Comparison of ENCODE assay signal across 25 cellular contexts in genomic region chr10:73018632-73019031, GRCh38.
DNase-seq lines count a peak whose midpoint lies in the region; ATAC-seq and TF ChIP-seq lines count a peak whose summit lies in the region.
"Had no signal": no experiment of that assay in that cellular context is flagged by ENCODE, and none has a peak within 500 bp of the region (broad histone marks: within the 10 kb centered on the region; RNA-seq: fewer than 3 reads in every experiment).

No MANE protein-coding gene starts in this region.

- peaks cover 10 to 33% (median 31%) of the 10 kb centered on the region in 3 experiments; a peak in 6 of 7 replicates for H3K36me3 Mint-ChIP-seq in H9 (ENCODE audit: insufficient read depth in 1 of 3, low read depth in 3 of 3)
- H3K36me3 Mint-ChIP-seq in activated T-helper 2 cell treated with anti-CD3 and anti-CD28 coated beads, Interferon-gamma antibody, Interleukin-2, Interleukin-4, amounts not matched to agents 10 μg/mL and 5 μg/mL and 100 μg/mL, durations not matched to agents 14 hours and 24 hours and 36 hours (ENCODE audit: low read depth): peaks cover 74% of the 10 kb centered on the region

- no peak overlapping the region for H2BK12ac ChIP-seq in H9 (ENCODE audit: insufficient read length, low read depth, low read length)

- 0 out of 3 replicates have a peak, but pooled peaks have one; percentile 16 for TF ChIP-seq CTCF in H9 (conservative IDR thresholded peaks at IDR 0.05)
- no peak for TF ChIP-seq CTCF in omental fat pad (IDR thresholded peaks at IDR 0.05)
- TF ChIP-seq CTCF in prostate gland (IDR thresholded peaks at IDR 0.05): no peak

- no peak overlapping the region for H4K5ac ChIP-seq in H9 (ENCODE audit: insufficient read length, low read depth, low read length)

- peak overlapping the region in 1 of 3 experiments; percentile 72; a peak in 4 of 7 replicates for H3K27ac Mint-ChIP-seq in H9
- peak overlapping the region; percentile 2 for H3K27ac Mint-ChIP-seq in activated T-helper 2 cell treated with anti-CD3 and anti-CD28 coated beads, Interferon-gamma antibody, Interleukin-2, Interleukin-4, amounts not matched to agents 10 μg/mL and 5 μg/mL and 100 μg/mL, durations not matched to agents 14 hours and 24 hours and 36 hours
- H3K27ac Mint-ChIP-seq: activated CD4-positive, alpha-beta memory T cell treated with anti-CD3 and anti-CD28 coated beads, Interleukin-2, amount 10 ng/mL, durations not matched to agents 7 days and 5 days; CD4-positive, alpha-beta T cell had no signal

- H3K4me2 ChIP-seq in H9 (ENCODE audit: insufficient read depth, insufficient read length, low read length): no peak overlapping the region

- DNase-seq in H9 (no peak), right cardiac atrium (no peak), omental fat pad (ENCODE audit: low spot score) (no peak), prostate gland (ENCODE audit: low spot score) (no peak), UCSD-AML1 (lab: John Stamatoyannopoulos, UW; ENCODE audit: unreplicated experiment) (no peak)
- DNase-seq in activated T-helper 2 cell treated with anti-CD3 and anti-CD28 coated beads, Interferon-gamma antibody, Interleukin-2, Interleukin-4, amounts not matched to agents 10 μg/mL and 5 μg/mL and 100 μg/mL, durations not matched to agents 14 hours and 24 hours and 36 hours (ENCODE audit: low spot score): no peak
- no peak for DNase-seq in activated naive CD4-positive, alpha-beta T cell treated with anti-CD3 and anti-CD28 coated beads, Interleukin-2, amount 50 U/mL, for 16 hours
- DNase-seq: activated CD4-positive, alpha-beta memory T cell treated with anti-CD3 and anti-CD28 coated beads, Interleukin-2, amount 10 ng/mL, durations not matched to agents 7 days and 5 days; activated CD4-positive, CD25-positive, alpha-beta regulatory T cell; activated naive CD4-positive, alpha-beta T cell; amygdala; CD4-positive, alpha-beta T cell; central memory CD4-positive, alpha-beta T cell; foreskin keratinocyte; hypothalamus; IMR-90; kidney; naive B cell; NCI-H1417; NCI-H2107; NCI-H510A; NK-92 treated with Interleukin-12 subunit alpha and Interleukin-12 subunit beta, amount 100 ng/mL, for 24 hours; stimulated activated CD4-positive, alpha-beta T cell treated with anti-CD3 and anti-CD28 coated beads, Interleukin-15, amount 100 ng/mL, for 24 hours had no signal

- H3K9me3 ChIP-seq in H9 (ENCODE audit: control insufficient read depth, low read depth, low read length) (no peaks in the 10 kb centered on the region), right cardiac atrium (ENCODE audit: control insufficient read depth, low read length) (no peaks in the 10 kb centered on the region), prostate gland (no peaks in the 10 kb centered on the region)

- H3K27ac ChIP-seq in H9 (ENCODE audit: insufficient read length, low read depth, low read length): no peak overlapping the region
- peak overlapping the region; percentile 28 for H3K27ac ChIP-seq in right cardiac atrium (ENCODE audit: low read length)
- H3K27ac ChIP-seq in prostate gland: no peak overlapping the region
- H3K27ac ChIP-seq: epithelial cell of prostate, foreskin keratinocyte, SK-N-MC had no signal

- intact Hi-C loops in activated T-helper 2 cell treated with anti-CD3 and anti-CD28 coated beads, Interferon-gamma antibody, Interleukin-2, Interleukin-4, amounts not matched to agents 10 μg/mL and 5 μg/mL and 100 μg/mL, durations not matched to agents 14 hours and 24 hours and 36 hours (cut with micrococcal nuclease): no loop called here
- intact Hi-C loops in right cardiac atrium (cut with DNase I) (no loop called here), prostate gland (cut with DNase I) (no loop called here)

- ATAC-seq in right cardiac atrium: peak; percentile 29 to 40
- ATAC-seq in omental fat pad (ENCODE audit: low FRiP score): peak; percentile 41
- ATAC-seq: foreskin keratinocyte had no signal

- no CpG with 5 or more reads among the region's 1 CpG for WGBS in H9 (ENCODE audit: extremely low coverage, insufficient read length, low lambda C conversion rate)
- WGBS in right cardiac atrium: 98% methylated on average over 1 of the region's 1 CpG
- 92% methylated on average over 1 of the region's 1 CpG for WGBS in prostate gland

- H2AK5ac ChIP-seq in H9 (ENCODE audit: insufficient read length, low read length): no peak overlapping the region

- H3K23me2 ChIP-seq in H9 (ENCODE audit: insufficient read length, low read depth, low read length, poor library complexity, severe bottlenecking): no peaks in the 10 kb centered on the region

- no peaks in the 10 kb centered on the region for H3K79me2 ChIP-seq in H9 (ENCODE audit: insufficient read depth, low read length)

- H3K56ac ChIP-seq in H9 (ENCODE audit: insufficient read length, low read depth, low read length): no peak overlapping the region

- H3K79me1 ChIP-seq in H9 (ENCODE audit: insufficient read depth, low read depth, low read length, poor library complexity, severe bottlenecking): peaks cover 4% of the 10 kb centered on the region

- no peak overlapping the region for H3K18ac ChIP-seq in H9 (ENCODE audit: insufficient read length, low read depth, low read length)

- H3K36me3 ChIP-seq in prostate gland: no peaks in the 10 kb centered on the region

- no peak overlapping the region for H3K4me3 Mint-ChIP-seq in H9
- no peak overlapping the region for H3K4me3 Mint-ChIP-seq in activated T-helper 2 cell treated with anti-CD3 and anti-CD28 coated beads, Interferon-gamma antibody, Interleukin-2, Interleukin-4, amounts not matched to agents 10 μg/mL and 5 μg/mL and 100 μg/mL, durations not matched to agents 14 hours and 24 hours and 36 hours (ENCODE audit: low read depth)
- H3K4me3 Mint-ChIP-seq: activated CD4-positive, alpha-beta memory T cell treated with anti-CD3 and anti-CD28 coated beads, Interleukin-2, amount 10 ng/mL, durations not matched to agents 7 days and 5 days; CD4-positive, alpha-beta T cell; naive B cell had no signal

- H2BK15ac ChIP-seq in H9 (ENCODE audit: low read depth, low read length): no peak overlapping the region

- H3K14ac ChIP-seq in H9 (ENCODE audit: insufficient read depth, low read length): no peak overlapping the region

- H2BK120ac ChIP-seq in H9 (ENCODE audit: low read depth, low read length, poor library complexity, severe bottlenecking): no peak overlapping the region

- no peak overlapping the region for H3T11ph ChIP-seq in H9 (ENCODE audit: low read length)

- H3K4me1 ChIP-seq in H9 (ENCODE audit: insufficient read depth, low read length): no peaks in the 10 kb centered on the region
- H3K4me1 ChIP-seq in right cardiac atrium (ENCODE audit: control insufficient read depth, insufficient read depth, low read length): peaks cover 12% of the 10 kb centered on the region
- no peaks in the 10 kb centered on the region for H3K4me1 ChIP-seq in prostate gland (replicated peaks)
- H3K4me1 ChIP-seq: foreskin keratinocyte had no signal

- H3K9ac ChIP-seq in H9 (ENCODE audit: extremely low read depth, insufficient read length, low read length): no peak overlapping the region

- H3K23ac ChIP-seq in H9 (ENCODE audit: insufficient read length, low read depth, low read length): no peak overlapping the region

- H4K20me1 ChIP-seq in H9 (ENCODE audit: control insufficient read depth, insufficient read depth, insufficient read length): no peaks in the 10 kb centered on the region

- no peaks in the 10 kb centered on the region for H3K27me3 Mint-ChIP-seq in H9 (ENCODE audit: low read depth)
- no peaks in the 10 kb centered on the region for H3K27me3 Mint-ChIP-seq in activated T-helper 2 cell treated with anti-CD3 and anti-CD28 coated beads, Interferon-gamma antibody, Interleukin-2, Interleukin-4, amounts not matched to agents 10 μg/mL and 5 μg/mL and 100 μg/mL, durations not matched to agents 14 hours and 24 hours and 36 hours (ENCODE audit: low read depth)
- H3K27me3 Mint-ChIP-seq: activated CD4-positive, alpha-beta memory T cell treated with anti-CD3 and anti-CD28 coated beads, Interleukin-2, amount 10 ng/mL, durations not matched to agents 7 days and 5 days; CD4-positive, alpha-beta T cell; naive B cell had no signal

- no peaks in the 10 kb centered on the region for H3K9me3 Mint-ChIP-seq in H9
- no peaks in the 10 kb centered on the region for H3K9me3 Mint-ChIP-seq in activated T-helper 2 cell treated with anti-CD3 and anti-CD28 coated beads, Interferon-gamma antibody, Interleukin-2, Interleukin-4, amounts not matched to agents 10 μg/mL and 5 μg/mL and 100 μg/mL, durations not matched to agents 14 hours and 24 hours and 36 hours
- H3K9me3 Mint-ChIP-seq: CD4-positive, alpha-beta T cell; naive B cell had no signal

- H4K91ac ChIP-seq in H9 (ENCODE audit: insufficient read length, low read depth, low read length): no peak overlapping the region

- H3K4me3 ChIP-seq in right cardiac atrium (ENCODE audit: low read length): no peak overlapping the region
- no peak overlapping the region for H3K4me3 ChIP-seq in prostate gland
- H3K4me3 ChIP-seq: SK-N-MC had no signal

- peaks cover 0 to 7% of the 10 kb centered on the region in 2 experiments; a peak in 1 of 4 replicates for H3K4me1 Mint-ChIP-seq in H9
- peaks cover 34% of the 10 kb centered on the region for H3K4me1 Mint-ChIP-seq in activated T-helper 2 cell treated with anti-CD3 and anti-CD28 coated beads, Interferon-gamma antibody, Interleukin-2, Interleukin-4, amounts not matched to agents 10 μg/mL and 5 μg/mL and 100 μg/mL, durations not matched to agents 14 hours and 24 hours and 36 hours (ENCODE audit: low read depth)

- no peak overlapping the region for H3K4ac ChIP-seq in H9 (ENCODE audit: low read depth, low read length)

- H4K8ac ChIP-seq in H9 (replicated peaks; ENCODE audit: insufficient read length, low read depth, low read length): no peak overlapping the region

- H3K27me3 ChIP-seq in H9 (ENCODE audit: insufficient read depth, low read length) (no peaks in the 10 kb centered on the region), right cardiac atrium (ENCODE audit: control insufficient read depth, insufficient read depth) (no peaks in the 10 kb centered on the region), prostate gland (replicated peaks; ENCODE audit: insufficient read depth) (no peaks in the 10 kb centered on the region)
- H3K27me3 ChIP-seq: foreskin keratinocyte had no signal

- H2BK20ac ChIP-seq in H9 (ENCODE audit: low read depth, low read length, poor library complexity, severe bottlenecking): no peak overlapping the region

- H2BK5ac ChIP-seq in H9 (ENCODE audit: insufficient read length, low read length): no peak overlapping the region

- TF ChIP-seq POLR2A in prostate gland (IDR thresholded peaks at IDR 0.05): no peak

- no peak overlapping the region for H2AFZ ChIP-seq in H9 (ENCODE audit: low read length)
